8 cellular contexts compared by ENCODE assay signal in the genomic region with DNA sequence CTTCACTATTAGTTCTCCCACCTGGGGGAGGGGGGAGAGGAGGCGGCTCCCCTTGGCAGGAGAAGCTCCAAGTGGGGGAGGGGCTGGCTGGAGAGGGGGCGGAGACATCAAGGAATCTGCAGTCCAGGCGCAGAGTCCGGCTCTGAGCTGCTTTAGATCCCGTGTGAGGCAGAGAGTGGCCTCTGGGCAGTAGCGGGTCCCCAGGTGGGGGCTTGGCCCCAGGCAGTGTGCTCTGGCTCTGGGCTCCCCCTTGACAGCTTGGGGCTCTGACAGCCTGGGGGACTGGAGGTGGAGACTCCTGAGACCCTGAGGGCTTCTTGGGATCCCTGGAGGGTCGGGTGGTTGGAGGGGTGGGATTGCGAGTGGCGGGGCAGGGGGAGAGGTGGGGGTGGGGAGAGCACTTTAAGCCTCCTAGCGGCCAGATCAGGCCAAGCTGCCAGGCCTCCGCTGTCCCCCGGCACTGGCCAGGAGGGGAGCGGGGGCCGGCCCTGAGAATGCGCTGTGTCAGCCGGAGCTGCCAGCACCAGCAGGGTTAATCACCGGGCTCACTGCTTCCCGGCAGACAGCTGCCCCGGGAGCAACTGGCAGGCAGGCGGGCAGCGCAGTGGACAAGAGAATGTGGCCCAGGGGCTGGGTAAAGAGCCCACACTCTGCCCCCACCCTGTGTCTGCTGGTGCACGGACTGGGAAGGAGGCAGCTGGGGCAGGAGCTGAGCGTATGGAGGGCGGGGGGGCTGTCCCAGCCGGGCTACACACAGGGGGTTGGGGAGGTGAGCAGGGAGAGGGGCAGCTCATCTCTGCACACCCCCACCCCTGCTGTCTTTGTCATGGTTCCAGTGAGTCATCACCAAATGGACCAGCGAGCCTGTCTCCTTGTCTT. TPM values are rescaled to one million over a fixed set of nuclear protein-coding genes. Genes with fewer than 3 reads are reported as not detected.
DNase-seq lines count a peak whose midpoint lies in the region; ATAC-seq, FAIRE-seq and TF ChIP-seq lines count a peak whose summit lies in the region.

No MANE protein-coding gene starts in this region.

- dilution Hi-C loops in keratinocyte (cut with MboI; ENCODE audit: extremely low pct_ligation_motif_present, low sequenced_read_pairs), result no loop called here

- peaks cover 4% of the 10 kb centered on the region; the same call in 1 of the 2 replicates for H3F3A ChIP-seq in MM.1S (ENCODE audit: insufficient read depth, low read length)

- H3K27ac Mint-ChIP-seq in activated CD4-positive, alpha-beta memory T cell treated with anti-CD3 and anti-CD28 coated beads, Interleukin-2, amount 10 ng/mL, durations not matched to agents 7 days and 5 days, result no peak overlapping the region

- peaks cover 27% of the 10 kb centered on the region for H4K20me1 ChIP-seq in BLaER1
- H4K20me1 ChIP-seq in keratinocyte (ENCODE audit: control insufficient read depth, extremely low read depth, insufficient read depth, low read length), result peaks cover 12% of the 10 kb centered on the region
- no peaks in the 10 kb centered on the region for H4K20me1 ChIP-seq in MM.1S (ENCODE audit: insufficient read depth, low read length)

- H3K27ac ChIP-seq in BLaER1 (peak overlapping the region; percentile 89), HUES48 (ENCODE audit: low read depth, low read length) (peak overlapping the region; percentile 81), keratinocyte (ENCODE audit: control insufficient read depth, insufficient read depth, low read length) (no peak overlapping the region), thoracic aorta (peak overlapping the region; percentile 27 to 61), MM.1S (ENCODE audit: low read length) (no peak overlapping the region)

- peaks cover 4% of the 10 kb centered on the region for H3K4me1 Mint-ChIP-seq in activated CD4-positive, alpha-beta memory T cell treated with anti-CD3 and anti-CD28 coated beads, Interleukin-2, amount 10 ng/mL, durations not matched to agents 7 days and 5 days

- H3K9me1 ChIP-seq in keratinocyte (ENCODE audit: control insufficient read depth, extremely low read depth, insufficient read depth, low read length), result no peaks in the 10 kb centered on the region

- H3K79me2 ChIP-seq in keratinocyte (ENCODE audit: control insufficient read depth, insufficient read depth, low read length), result peaks cover 23% of the 10 kb centered on the region
- peaks cover 30% of the 10 kb centered on the region for H3K79me2 ChIP-seq in MM.1S (ENCODE audit: low read length)

- CTCF ChIA-PET in activated CD4-positive, alpha-beta memory T cell treated with anti-CD3 and anti-CD28 coated beads, Interleukin-2, amount 10 ng/mL, durations not matched to agents 7 days and 5 days (lab: Charles Lee), result interaction anchor here (3.0 kb wide), 1 partner anchor 14 kb away, joined by 8 read pairs; no protein-coding TSS in a partner anchor

- peak overlapping the region; percentile 86; the same call in 1 of the 2 replicates for H3K9ac ChIP-seq in BLaER1
- no peak overlapping the region; the same call in 1 of the 2 replicates for H3K9ac ChIP-seq in HUES48 (ENCODE audit: low read depth, low read length)
- H3K9ac ChIP-seq in keratinocyte (ENCODE audit: control insufficient read depth, extremely low read depth, insufficient read depth, low read length), result no peak overlapping the region
- H3K9ac ChIP-seq in MM.1S (ENCODE audit: low read length), result no peak overlapping the region

- peaks cover 25% of the 10 kb centered on the region for H3K27me3 Mint-ChIP-seq in activated CD4-positive, alpha-beta memory T cell treated with anti-CD3 and anti-CD28 coated beads, Interleukin-2, amount 10 ng/mL, durations not matched to agents 7 days and 5 days

- POLR2A ChIA-PET in activated CD4-positive, alpha-beta memory T cell treated with anti-CD3 and anti-CD28 coated beads, Interleukin-2, amount 10 ng/mL, durations not matched to agents 7 days and 5 days (lab: Charles Lee), result interaction anchor here (0.9 kb wide), 1 partner anchor 18 kb away, joined by 3 read pairs; the partner anchor contains the start of gene RPS21

- H3K27me3 ChIP-seq in BLaER1, result peaks cover 58% of the 10 kb centered on the region
- no peaks in the 10 kb centered on the region for H3K27me3 ChIP-seq in HUES48 (ENCODE audit: control insufficient read depth, insufficient read depth, low read length)
- H3K27me3 ChIP-seq in keratinocyte (ENCODE audit: control insufficient read depth, extremely low read depth, insufficient read depth, low read length), result no peaks in the 10 kb centered on the region
- H3K27me3 ChIP-seq in thoracic aorta (replicated peaks; ENCODE audit: insufficient read depth), result no peaks in the 10 kb centered on the region
- H3K27me3 ChIP-seq in MM.1S (replicated peaks; ENCODE audit: insufficient read depth, low read length), result no peaks in the 10 kb centered on the region

- peaks cover 14% of the 10 kb centered on the region for H3K9me3 ChIP-seq in BLaER1
- H3K9me3 ChIP-seq in HUES48 (ENCODE audit: control insufficient read depth, insufficient read depth, low read length), result no peaks in the 10 kb centered on the region
- no peaks in the 10 kb centered on the region for H3K9me3 ChIP-seq in keratinocyte (ENCODE audit: control insufficient read depth, low read depth, low read length)
- H3K9me3 ChIP-seq in thoracic aorta, result no peaks in the 10 kb centered on the region
- H3K9me3 ChIP-seq in MM.1S (replicated peaks; ENCODE audit: insufficient read depth, low read length), result no peaks in the 10 kb centered on the region

- TF ChIP-seq CTCF in astrocyte of the spinal cord (IDR thresholded peaks at IDR 0.05; ENCODE audit: low read depth, low read length) (peak; percentile 53), keratinocyte (optimal IDR thresholded peaks at IDR 0.05 in 1 of 3, IDR thresholded peaks at IDR 0.05 in 1 of 3, conservative IDR thresholded peaks at IDR 0.05 in 1 of 3; ENCODE audit: extremely low read depth in 1 of 3, insufficient read depth in 2 of 3, low read length in 3 of 3) (peak in 2 of 3 experiments; percentile 13 to 25), thoracic aorta (IDR thresholded peaks at IDR 0.05) (peak; percentile 48), MM.1S (IDR thresholded peaks at IDR 0.05; ENCODE audit: low read length) (no peak; the same call in 1 of the 2 replicates)

- no peaks in the 10 kb centered on the region for H3K36me3 ChIP-seq in BLaER1
- H3K36me3 ChIP-seq in HUES48 (ENCODE audit: control insufficient read depth, insufficient read depth, low read length), result no peaks in the 10 kb centered on the region
- H3K36me3 ChIP-seq in keratinocyte (ENCODE audit: control insufficient read depth in 2 of 2, extremely low read depth in 1 of 2, insufficient read depth in 2 of 2, low read length in 2 of 2), result peaks cover 0 to 4% of the 10 kb centered on the region in 2 experiments
- H3K36me3 ChIP-seq in thoracic aorta, result no peaks in the 10 kb centered on the region
- no peaks in the 10 kb centered on the region for H3K36me3 ChIP-seq in MM.1S (replicated peaks; ENCODE audit: insufficient read depth, low read length)

- ATAC-seq in thoracic aorta (ENCODE audit: insufficient number of reproducible peaks, low FRiP score, low read depth), result no peak

- in situ Hi-C loops in astrocyte of the spinal cord (cut with HindIII; ENCODE audit: low sequenced_read_pairs), result no loop called here

- FAIRE-seq in keratinocyte (lab: Jason Lieb, UNC), result no peak

- H3K4me1 ChIP-seq in BLaER1 (peaks cover 68% of the 10 kb centered on the region), HUES48 (ENCODE audit: control insufficient read depth, insufficient read depth, low read length) (peaks cover 43% of the 10 kb centered on the region), keratinocyte (ENCODE audit: control insufficient read depth, extremely low read depth, insufficient read depth, low read length) (peaks cover 49% of the 10 kb centered on the region), thoracic aorta (ENCODE audit: control insufficient read depth in 1 of 2, low read depth in 2 of 2) (peaks cover 46 to 81% of the 10 kb centered on the region in 2 donors), MM.1S (ENCODE audit: low read length) (peaks cover 13% of the 10 kb centered on the region)

- no peaks in the 10 kb centered on the region for H3K9me2 ChIP-seq in MM.1S (replicated peaks; ENCODE audit: insufficient read depth, low read length)

- H3K9me3 Mint-ChIP-seq in activated CD4-positive, alpha-beta memory T cell treated with anti-CD3 and anti-CD28 coated beads, Interleukin-2, amount 10 ng/mL, durations not matched to agents 7 days and 5 days, result no peaks in the 10 kb centered on the region

- H3K4me3 ChIP-seq in BLaER1 (peak overlapping the region; percentile 86), HUES48 (ENCODE audit: low read depth, low read length) (peak overlapping the region; percentile 64), astrocyte of the spinal cord (ENCODE audit: low read depth, low read length) (no peak overlapping the region), keratinocyte (ENCODE audit: control insufficient read depth in 2 of 3, extremely low read depth in 1 of 3, insufficient read depth in 2 of 3, low read depth in 1 of 3, low read length in 3 of 3) (no peak overlapping the region), thoracic aorta (peak overlapping the region; percentile 97), MM.1S (ENCODE audit: low read length) (no peak overlapping the region)

- H3K4me3 Mint-ChIP-seq in activated CD4-positive, alpha-beta memory T cell treated with anti-CD3 and anti-CD28 coated beads, Interleukin-2, amount 10 ng/mL, durations not matched to agents 7 days and 5 days, result no peak overlapping the region

- H3K36me3 Mint-ChIP-seq in activated CD4-positive, alpha-beta memory T cell treated with anti-CD3 and anti-CD28 coated beads, Interleukin-2, amount 10 ng/mL, durations not matched to agents 7 days and 5 days (ENCODE audit: low read depth), result no peaks in the 10 kb centered on the region

- H3K4me2 ChIP-seq in BLaER1 (peak overlapping the region; percentile 99), keratinocyte (ENCODE audit: control insufficient read depth, extremely low read depth, insufficient read depth, low read depth, low read length) (peak overlapping the region; percentile 43), MM.1S (ENCODE audit: low read depth, low read length) (no peak overlapping the region)

- DNase-seq in astrocyte of the spinal cord (ENCODE audit: low read depth, low spot score) (peak; percentile 57), keratinocyte (ENCODE audit: low read depth, low spot score) (no peak), thoracic aorta (ENCODE audit: low spot score) (no peak), MM.1S (no peak), globus pallidus (ENCODE audit: low spot score) (no peak)
- no peak for DNase-seq in activated CD4-positive, alpha-beta memory T cell treated with anti-CD3 and anti-CD28 coated beads, Interleukin-2, amount 10 ng/mL, durations not matched to agents 7 days and 5 days

- H2AFZ ChIP-seq in keratinocyte (ENCODE audit: control insufficient read depth, low read length), result no peak overlapping the region
- H2AFZ ChIP-seq in MM.1S (ENCODE audit: low read length), result no peak overlapping the region

RNA-seq across cellular contexts. Expression of gene LAMA5, which starts 1.8 kb away (rescaled TPM):
- 6.9 to 17.9 TPM (median 8.7 TPM) in 3 replicates for polyA plus RNA-seq in keratinocyte
- 51.0 TPM for polyA plus RNA-seq in keratinocyte (2011; ENCODE audit: low read depth)
- 1.6 and 8.1 TPM in 2 replicates for polyA plus RNA-seq in keratinocyte (2011; cell fraction: cytosol; rRNA removed)
- 101 and 177 TPM in 2 replicates for polyA plus RNA-seq in keratinocyte (2011; cell fraction: nucleus; rRNA removed)
- polyA plus RNA-seq in keratinocyte (2012; ENCODE audit: low replicate concordance), result 54.5 and 61.7 TPM in 2 replicates
- polyA minus RNA-seq in keratinocyte, result 24.2 to 50.5 TPM (median 24.6 TPM) in 3 replicates
- polyA minus RNA-seq in keratinocyte (2011; cell fraction: cytosol; rRNA and poly(A)+ RNA removed), result 43.2 TPM
- polyA minus RNA-seq in keratinocyte (2011; cell fraction: nucleus; rRNA and poly(A)+ RNA removed), result 183 and 196 TPM in 2 replicates
- 100 to 1,000 TPM; 289 to 333 TPM for total RNA-seq in thoracic aorta
- under 1 TPM; 0.33 to 0.63 TPM for total RNA-seq in activated CD4-positive, alpha-beta memory T cell treated with anti-CD3 and anti-CD28 coated beads, Interleukin-2, amount 10 ng/mL, durations not matched to agents 7 days and 5 days

RNA-seq across cellular contexts. Expression of gene RPS21, which starts 18.0 kb away (rescaled TPM):
- polyA plus RNA-seq in keratinocyte, result 2,971 to 5,490 TPM (median 3,874 TPM) in 3 replicates
- 984 TPM for polyA plus RNA-seq in keratinocyte (2011; ENCODE audit: low read depth)
- 1,407 and 2,786 TPM in 2 replicates for polyA plus RNA-seq in keratinocyte (2011; cell fraction: cytosol; rRNA removed)
- polyA plus RNA-seq in keratinocyte (2011; cell fraction: nucleus; rRNA removed), result 1,324 and 1,818 TPM in 2 replicates
- polyA plus RNA-seq in keratinocyte (2012; ENCODE audit: low replicate concordance), result 3,853 and 4,653 TPM in 2 replicates
- polyA minus RNA-seq in keratinocyte, result 724 to 1,431 TPM (median 1,117 TPM) in 3 replicates
- polyA minus RNA-seq in keratinocyte (2011; cell fraction: cytosol; rRNA and poly(A)+ RNA removed), result 1,444 TPM
- 353 and 441 TPM in 2 replicates for polyA minus RNA-seq in keratinocyte (2011; cell fraction: nucleus; rRNA and poly(A)+ RNA removed)
- 1,000 to 10,000 TPM; 1,025 to 2,724 TPM for total RNA-seq in thoracic aorta
- total RNA-seq in activated CD4-positive, alpha-beta memory T cell treated with anti-CD3 and anti-CD28 coated beads, Interleukin-2, amount 10 ng/mL, durations not matched to agents 7 days and 5 days, result 1,000 to 10,000 TPM; 1,751 to 1,764 TPM

RNA-seq across cellular contexts. Expression of gene CABLES2, which starts 38.2 kb away (rescaled TPM):
- 1.9 to 4.6 TPM (median 2.2 TPM) in 3 replicates for polyA plus RNA-seq in keratinocyte
- 2.3 TPM for polyA plus RNA-seq in keratinocyte (2011; ENCODE audit: low read depth)
- 2.5 and 3.3 TPM in 2 replicates for polyA plus RNA-seq in keratinocyte (2011; cell fraction: cytosol; rRNA removed)
- polyA plus RNA-seq in keratinocyte (2011; cell fraction: nucleus; rRNA removed), result 3.8 and 4.1 TPM in 2 replicates
- 2.5 and 4.4 TPM in 2 replicates for polyA plus RNA-seq in keratinocyte (2012; ENCODE audit: low replicate concordance)
- polyA minus RNA-seq in keratinocyte, result 3.0 to 5.1 TPM (median 3.0 TPM) in 3 replicates
- polyA minus RNA-seq in keratinocyte (2011; cell fraction: cytosol; rRNA and poly(A)+ RNA removed), result 3.1 TPM
- polyA minus RNA-seq in keratinocyte (2011; cell fraction: nucleus; rRNA and poly(A)+ RNA removed), result 2.1 and 2.3 TPM in 2 replicates
- 1 to 10 TPM; 2.1 to 9.2 TPM for total RNA-seq in thoracic aorta
- total RNA-seq in activated CD4-positive, alpha-beta memory T cell treated with anti-CD3 and anti-CD28 coated beads, Interleukin-2, amount 10 ng/mL, durations not matched to agents 7 days and 5 days, result 10 to 100 TPM; 13.2 to 13.7 TPM

RNA-seq across cellular contexts. Expression of gene RBBP8NL, which starts 58.5 kb away (rescaled TPM):
- polyA plus RNA-seq in keratinocyte, result 0.05 to 0.26 TPM (median 0.13 TPM) in 3 replicates
- polyA plus RNA-seq in keratinocyte (2011; ENCODE audit: low read depth), result 0.27 TPM
- 0.02 and 0.06 TPM in 2 replicates for polyA plus RNA-seq in keratinocyte (2011; cell fraction: cytosol; rRNA removed)
- 0.08 and 0.28 TPM in 2 replicates for polyA plus RNA-seq in keratinocyte (2011; cell fraction: nucleus; rRNA removed)
- polyA plus RNA-seq in keratinocyte (2012; ENCODE audit: low replicate concordance), result 0.07 and 0.23 TPM in 2 replicates
- not detected in 3 replicates for polyA minus RNA-seq in keratinocyte
- not detected for polyA minus RNA-seq in keratinocyte (2011; cell fraction: cytosol; rRNA and poly(A)+ RNA removed)
- 0.21 TPM in 1 of 2 replicates, not detected in the other for polyA minus RNA-seq in keratinocyte (2011; cell fraction: nucleus; rRNA and poly(A)+ RNA removed)
- not detected for total RNA-seq in thoracic aorta
- not detected for total RNA-seq in activated CD4-positive, alpha-beta memory T cell treated with anti-CD3 and anti-CD28 coated beads, Interleukin-2, amount 10 ng/mL, durations not matched to agents 7 days and 5 days

Comparison
In these comparisons a context has a peak if more than half of its experiments do, and no peak if none do; other contexts are left out.
1. H3K27ac ChIP-seq: peak in BLaER1 (single experiment), HUES48 (single experiment) and thoracic aorta (2 of 2); none in keratinocyte (single experiment) and MM.1S (single experiment).
2. H3K4me3 ChIP-seq: peak in BLaER1 (single experiment), HUES48 (single experiment) and thoracic aorta (single experiment); none in astrocyte of the spinal cord (single experiment), keratinocyte (0 of 3) and MM.1S (single experiment).
3. RNA of gene LAMA5, which starts 1.8 kb away (total RNA-seq): 289 to 333 TPM in thoracic aorta; 0.33 to 0.63 TPM in activated CD4-positive, alpha-beta memory T cell treated with anti-CD3 and anti-CD28 coated beads, Interleukin-2, amount 10 ng/mL, durations not matched to agents 7 days and 5 days; every median in the first group is over 100 times any median in the second.